Comparison of ENCODE assay signal across 28 cellular contexts in the genomic region with DNA sequence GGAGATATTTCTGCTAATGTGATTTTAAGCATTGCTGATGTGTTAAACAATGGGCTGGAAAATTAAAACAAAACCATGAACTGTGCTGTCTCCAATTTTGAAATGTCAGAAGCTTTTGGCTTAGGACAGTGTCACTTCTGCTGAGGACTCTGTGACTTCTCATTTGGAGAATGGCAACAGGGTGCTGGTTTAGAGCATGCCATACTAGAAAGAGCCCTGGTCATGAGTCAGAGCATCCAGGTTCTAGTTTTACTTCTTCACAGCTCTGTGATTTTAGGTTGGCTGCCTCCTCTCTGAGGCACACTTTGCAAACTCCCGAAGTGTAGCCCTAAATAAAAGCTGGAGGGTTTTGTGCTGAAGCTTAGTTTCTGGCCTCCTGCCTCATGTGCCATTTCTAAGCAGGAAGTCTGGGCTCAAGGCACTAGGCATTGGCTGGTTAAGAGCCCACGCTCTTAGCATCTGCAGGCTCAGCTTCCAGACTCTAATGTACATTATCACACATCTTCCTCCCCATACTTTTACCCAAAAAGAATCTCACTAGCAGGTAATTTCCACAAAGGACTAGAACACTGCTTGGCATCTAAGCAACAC.
"Had no signal": no experiment of that assay in that cellular context is flagged by ENCODE, and none has a peak within 500 bp of the region (broad histone marks: within the 10 kb centered on the region; RNA-seq: fewer than 3 reads in every experiment).

No MANE protein-coding gene starts in this region.

- H3K36me3 Mint-ChIP-seq: activated naive CD8-positive, alpha-beta T cell treated with anti-CD3 and anti-CD28 coated beads for 36 hours had no signal

- H3K9me3 ChIP-seq: MG63 had no signal

- H3K36me3 ChIP-seq: cardiac muscle cell, MG63 had no signal

- H3K27ac ChIP-seq: cardiac muscle cell had no signal

- H3K27me3 Mint-ChIP-seq: activated CD4-positive, alpha-beta T cell treated with anti-CD3 and anti-CD28 coated beads, Interleukin-2, amount 10 ng/mL, durations not matched to agents 24 days and 14 days; activated CD8-positive, alpha-beta T cell treated with anti-CD3 and anti-CD28 coated beads for 36 hours; activated naive CD8-positive, alpha-beta T cell treated with anti-CD3 and anti-CD28 coated beads for 36 hours; activated T-helper 17 cell treated with anti-CD3 and anti-CD28 coated beads, Interleukin-2, amount 50 U/mL, for 72 hours; central memory CD8-positive, alpha-beta T cell had no signal

- H3K4me1 Mint-ChIP-seq: activated CD4-positive, alpha-beta T cell treated with anti-CD3 and anti-CD28 coated beads, Interleukin-2, amount 10 ng/mL, durations not matched to agents 24 days and 14 days; activated naive CD8-positive, alpha-beta T cell treated with anti-CD3 and anti-CD28 coated beads for 36 hours; activated T-helper 17 cell treated with anti-CD3 and anti-CD28 coated beads, Interleukin-2, amount 50 U/mL, for 72 hours; central memory CD8-positive, alpha-beta T cell had no signal

- DNase-seq: activated CD4-positive, alpha-beta T cell treated with anti-CD3 and anti-CD28 coated beads, Interleukin-2, amount 10 ng/mL, durations not matched to agents 24 days and 14 days; activated CD4-positive, alpha-beta T cell treated with anti-CD3 and anti-CD28 coated beads, Interleukin-2, amount 50 U/mL, for 4 hours; activated CD8-positive, alpha-beta T cell treated with anti-CD3 and anti-CD28 coated beads for 36 hours; activated effector memory CD4-positive, alpha-beta T cell treated with anti-CD3 and anti-CD28 coated beads, Interleukin-2, amount 50 U/mL, for 16 hours; activated naive CD4-positive, alpha-beta T cell; activated naive CD4-positive, alpha-beta T cell treated with anti-CD3 and anti-CD28 coated beads, Interleukin-2, amount 50 U/mL, for 16 hours; activated naive CD8-positive, alpha-beta T cell treated with anti-CD3 and anti-CD28 coated beads for 36 hours; activated T-cell treated with anti-CD3 and anti-CD28 coated beads, Interleukin-2, amount 50 U/mL, for 1 hour; activated T-cell treated with anti-CD3 and anti-CD28 coated beads, Interleukin-2, amount 50 U/mL, for 72 hours; amniotic stem cell; aorta; MG63; NCI-H1092; NCI-H1417; NCI-H146; NCI-H187; NCI-H2029 treated with DMSO at 0.1 percent for 48 hours; NCI-H2107; NCI-H2171; NCI-H510A; NCI-H526; NCI-H748 treated with DMSO at 0.1 percent for 48 hours; Right ventricle myocardium superior had no signal

- H3K4me3 ChIP-seq: cardiac muscle cell, MG63 had no signal

- H3K4me3 Mint-ChIP-seq: activated CD4-positive, alpha-beta T cell treated with anti-CD3 and anti-CD28 coated beads, Interleukin-2, amount 10 ng/mL, durations not matched to agents 24 days and 14 days; activated CD8-positive, alpha-beta T cell treated with anti-CD3 and anti-CD28 coated beads for 36 hours; activated naive CD8-positive, alpha-beta T cell treated with anti-CD3 and anti-CD28 coated beads for 36 hours; activated T-cell treated with anti-CD3 and anti-CD28 coated beads, Interleukin-2, amount 50 U/mL, for 72 hours; activated T-helper 17 cell treated with anti-CD3 and anti-CD28 coated beads, Interleukin-2, amount 50 U/mL, for 72 hours; central memory CD8-positive, alpha-beta T cell; T-helper 1 cell treated with Interleukin-12 subunit alpha and Interleukin-12 subunit beta and Interleukin-4 antibody, amounts not matched to agents 30 μg/mL and 1 μg/mL, for 36 hours; T-helper 2 cell treated with Interferon-gamma antibody and Interleukin-4, amounts not matched to agents 5 μg/mL and 100 μg/mL, for 36 hours had no signal

- ATAC-seq: activated CD8-positive, alpha-beta T cell treated with anti-CD3 and anti-CD28 coated beads for 36 hours; activated T-cell treated with anti-CD3 and anti-CD28 coated beads, Interleukin-2, amount 50 U/mL, for 72 hours; activated T-helper 17 cell treated with anti-CD3 and anti-CD28 coated beads, Interleukin-2, amount 50 U/mL, for 72 hours had no signal

- H3K27me3 ChIP-seq: cardiac muscle cell, MG63 had no signal

- H3K9me3 Mint-ChIP-seq: activated CD8-positive, alpha-beta T cell treated with anti-CD3 and anti-CD28 coated beads for 36 hours had no signal

- H3K27ac Mint-ChIP-seq: activated CD4-positive, alpha-beta T cell treated with anti-CD3 and anti-CD28 coated beads, Interleukin-2, amount 10 ng/mL, durations not matched to agents 24 days and 14 days; activated CD8-positive, alpha-beta T cell treated with anti-CD3 and anti-CD28 coated beads for 36 hours; activated naive CD8-positive, alpha-beta T cell treated with anti-CD3 and anti-CD28 coated beads for 36 hours; activated T-cell treated with anti-CD3 and anti-CD28 coated beads, Interleukin-2, amount 50 U/mL, for 72 hours; activated T-helper 17 cell treated with anti-CD3 and anti-CD28 coated beads, Interleukin-2, amount 50 U/mL, for 72 hours; T-helper 1 cell treated with Interleukin-12 subunit alpha and Interleukin-12 subunit beta and Interleukin-4 antibody, amounts not matched to agents 30 μg/mL and 1 μg/mL, for 36 hours; T-helper 2 cell treated with Interferon-gamma antibody and Interleukin-4, amounts not matched to agents 5 μg/mL and 100 μg/mL, for 36 hours had no signal
